Comparison of ENCODE assay signal across 8 cellular contexts in the genomic region with DNA sequence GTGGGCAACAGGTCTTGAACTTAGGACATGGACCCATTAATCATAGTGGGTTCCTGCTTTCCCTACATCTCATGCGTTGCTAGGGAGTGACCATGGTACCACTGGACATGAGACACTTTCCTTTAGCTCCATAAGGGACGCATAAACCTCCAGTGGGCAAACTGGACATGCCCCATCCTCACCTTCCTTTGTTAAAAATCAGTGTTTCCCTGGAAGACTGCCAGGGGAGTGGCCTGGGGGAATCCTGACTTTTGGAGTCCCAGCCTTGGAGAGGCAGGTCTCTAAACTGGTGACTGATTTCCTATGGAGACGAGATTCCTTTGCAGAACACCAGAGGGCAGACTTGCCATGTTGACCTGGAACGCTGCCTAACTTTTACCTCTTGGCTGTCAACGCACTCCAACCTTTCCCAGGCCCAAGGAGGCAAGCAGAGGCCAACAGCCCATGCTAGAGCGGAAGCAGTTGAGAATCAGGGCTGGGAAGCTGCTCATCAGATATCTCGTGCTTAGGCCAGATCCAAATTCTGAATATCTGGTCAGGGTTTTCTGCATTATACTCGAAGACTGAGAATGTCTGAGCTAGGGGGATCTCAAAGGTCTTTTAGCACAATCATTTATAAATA. TPM values are rescaled to one million over a fixed set of nuclear protein-coding genes. Genes with fewer than 3 reads are reported as not detected.
DNase-seq lines count a peak whose midpoint lies in the region; ATAC-seq and TF ChIP-seq lines count a peak whose summit lies in the region.

No MANE protein-coding gene starts in this region.

- H3K9ac ChIP-seq in liver (ENCODE audit: low read depth in 1 of 2, low read length in 2 of 2): no peak overlapping the region

- H3K36me3 ChIP-seq in liver (ENCODE audit: control insufficient read depth in 4 of 4, insufficient read depth in 3 of 4, low read depth in 1 of 4, low read length in 3 of 4): no peaks in the 10 kb centered on the region

- no peaks in the 10 kb centered on the region for H3K27me3 ChIP-seq in liver (ENCODE audit: control insufficient read depth in 4 of 4, insufficient read depth in 4 of 4, low read length in 3 of 4)

- peak; percentile 74 for DNase-seq in DMS53 (lab: John Stamatoyannopoulos, UW)
- DNase-seq in HCEC 1CT: peak; percentile 69
- peak; percentile 64 for DNase-seq in NCI-H2196 (lab: John Stamatoyannopoulos, UW; ENCODE audit: unreplicated experiment)
- peak; percentile 26 for DNase-seq in activated CD4-positive, alpha-beta T cell treated with anti-CD3 and anti-CD28 coated beads for 1 hour
- no peak for DNase-seq in coronary artery (ENCODE audit: low spot score)
- DNase-seq in stimulated activated CD8-positive, alpha-beta memory T cell treated with anti-CD3 and anti-CD28 coated beads, Interleukin-15, amount 100 ng/mL, for 1 hour (ENCODE audit: low read depth): peak; percentile 20

- no peak for ATAC-seq in HG03469 (IDR thresholded peaks at IDR 0.05; ENCODE audit: unreplicated experiment)

- peak; percentile 88 to 94 for TF ChIP-seq RAD21 in liver (IDR thresholded peaks at IDR 0.05)

- no peaks in the 10 kb centered on the region for H3K9me3 ChIP-seq in liver (ENCODE audit: control insufficient read depth in 4 of 4, low read length in 3 of 4)

- TF ChIP-seq CTCF in coronary artery (IDR thresholded peaks at IDR 0.05) (peak; percentile 63), liver (IDR thresholded peaks at IDR 0.05; ENCODE audit: low read depth, low read length, missing input control) (peak; percentile 88)

- H3K4me3 ChIP-seq in coronary artery: no peak overlapping the region
- H3K4me3 ChIP-seq in liver (ENCODE audit: low read depth in 1 of 3, low read length in 3 of 3): no peak overlapping the region

- 30% methylated on average over 8 of the region's 8 CpGs for WGBS in liver

- H3K4me1 ChIP-seq in liver (ENCODE audit: control insufficient read depth in 4 of 4, insufficient read depth in 4 of 4, low read length in 3 of 4): peaks cover 0 to 4% (median 1%) of the 10 kb centered on the region in 4 donors

- H3K27ac ChIP-seq in coronary artery (no peak overlapping the region), liver (ENCODE audit: low read depth in 1 of 2, low read length in 2 of 2) (no peak overlapping the region)

TF ChIP-seq in liver, 16 proteins besides CTCF, POLR2A, EP300 and RAD21:
- peak; percentile 25 to 33 for TF ChIP-seq HNF4A (conservative IDR thresholded peaks at IDR 0.05)
- TF ChIP-seq MAX (IDR thresholded peaks at IDR 0.05): no peak
- no peak for TF ChIP-seq NR2F2 (IDR thresholded peaks at IDR 0.05)
- TF ChIP-seq FOXA2 (IDR thresholded peaks at IDR 0.05): peak; percentile 68
- peak in 1 of 2 donors; percentile 10 for TF ChIP-seq GABPA (IDR thresholded peaks at IDR 0.05 in 1 of 2, conservative IDR thresholded peaks at IDR 0.05 in 1 of 2)
- TF ChIP-seq EGR1 (IDR thresholded peaks at IDR 0.05; ENCODE audit: low read depth in 2 of 2): no peak
- peak; percentile 39 to 52 for TF ChIP-seq RXRA (IDR thresholded peaks at IDR 0.05)
- TF ChIP-seq SP1 (IDR thresholded peaks at IDR 0.05): no peak
- TF ChIP-seq FOXA1 (IDR thresholded peaks at IDR 0.05): peak; percentile 72
- TF ChIP-seq TAF1 (conservative IDR thresholded peaks at IDR 0.05): no peak
- TF ChIP-seq, protein P1, sequence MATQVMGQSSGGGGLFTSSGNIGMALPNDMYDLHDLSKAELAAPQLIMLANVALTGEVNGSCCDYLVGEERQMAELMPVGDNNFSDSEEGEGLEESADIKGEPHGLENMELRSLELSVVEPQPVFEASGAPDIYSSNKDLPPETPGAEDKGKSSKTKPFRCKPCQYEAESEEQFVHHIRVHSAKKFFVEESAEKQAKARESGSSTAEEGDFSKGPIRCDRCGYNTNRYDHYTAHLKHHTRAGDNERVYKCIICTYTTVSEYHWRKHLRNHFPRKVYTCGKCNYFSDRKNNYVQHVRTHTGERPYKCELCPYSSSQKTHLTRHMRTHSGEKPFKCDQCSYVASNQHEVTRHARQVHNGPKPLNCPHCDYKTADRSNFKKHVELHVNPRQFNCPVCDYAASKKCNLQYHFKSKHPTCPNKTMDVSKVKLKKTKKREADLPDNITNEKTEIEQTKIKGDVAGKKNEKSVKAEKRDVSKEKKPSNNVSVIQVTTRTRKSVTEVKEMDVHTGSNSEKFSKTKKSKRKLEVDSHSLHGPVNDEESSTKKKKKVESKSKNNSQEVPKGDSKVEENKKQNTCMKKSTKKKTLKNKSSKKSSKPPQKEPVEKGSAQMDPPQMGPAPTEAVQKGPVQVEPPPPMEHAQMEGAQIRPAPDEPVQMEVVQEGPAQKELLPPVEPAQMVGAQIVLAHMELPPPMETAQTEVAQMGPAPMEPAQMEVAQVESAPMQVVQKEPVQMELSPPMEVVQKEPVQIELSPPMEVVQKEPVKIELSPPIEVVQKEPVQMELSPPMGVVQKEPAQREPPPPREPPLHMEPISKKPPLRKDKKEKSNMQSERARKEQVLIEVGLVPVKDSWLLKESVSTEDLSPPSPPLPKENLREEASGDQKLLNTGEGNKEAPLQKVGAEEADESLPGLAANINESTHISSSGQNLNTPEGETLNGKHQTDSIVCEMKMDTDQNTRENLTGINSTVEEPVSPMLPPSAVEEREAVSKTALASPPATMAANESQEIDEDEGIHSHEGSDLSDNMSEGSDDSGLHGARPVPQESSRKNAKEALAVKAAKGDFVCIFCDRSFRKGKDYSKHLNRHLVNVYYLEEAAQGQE (IDR thresholded peaks at IDR 0.05): no peak
- no peak for TF ChIP-seq YY1 (IDR thresholded peaks at IDR 0.05)
- TF ChIP-seq ZBTB33 (IDR thresholded peaks at IDR 0.05): no peak
- TF ChIP-seq HNF4G (IDR thresholded peaks at IDR 0.05): no peak
- TF ChIP-seq ATF3 (IDR thresholded peaks at IDR 0.05): no peak
- TF ChIP-seq JUND (IDR thresholded peaks at IDR 0.05): no peak

RNA-seq across cellular contexts. Expression of gene XIRP1, which starts 2.6 kb away (rescaled TPM):
- total RNA-seq in liver: not detected
- polyA plus RNA-seq in liver: under 1 TPM in 1 of 2 donors, not detected in 1; 0.01 TPM

RNA-seq across cellular contexts. Expression of gene CSRNP1, which starts 36.4 kb away (rescaled TPM):
- 10 to 100 TPM in 1 of 2 donors, 1 to 10 TPM in 1; 4.7 to 19.3 TPM for total RNA-seq in liver
- polyA plus RNA-seq in liver: 10 to 100 TPM in 1 of 2 donors, 1 to 10 TPM in 1; 8.7 to 12.8 TPM
